7 cellular contexts compared by ENCODE assay signal in the genomic region with DNA sequence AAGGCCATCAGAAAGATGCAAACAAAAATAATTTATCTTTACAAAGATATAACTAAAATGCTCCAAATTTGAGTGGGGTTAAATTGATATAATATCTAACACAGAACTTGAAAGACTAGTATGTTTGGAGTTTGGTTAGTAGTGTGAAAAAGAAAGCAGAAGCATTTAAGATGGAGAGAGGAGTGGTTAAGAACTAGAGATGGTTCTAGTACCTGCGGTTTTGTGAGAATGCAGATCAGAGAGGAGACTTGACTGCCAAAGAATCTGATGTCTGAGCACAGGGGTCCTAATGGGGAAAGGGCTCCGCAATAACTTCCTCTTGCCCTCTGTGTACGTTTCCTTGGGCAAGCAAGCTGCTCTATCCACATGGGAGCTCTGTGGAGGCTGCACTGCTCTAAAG.
"Had no signal": no experiment of that assay in that cellular context is flagged by ENCODE, and none has a peak within 500 bp of the region (broad histone marks: within the 10 kb centered on the region; RNA-seq: fewer than 3 reads in every experiment).

No MANE protein-coding gene starts in this region.

- FAIRE-seq: HepG2, HTR-8/SVneo, K562 had no signal

- H3K4me3 ChIP-seq: K562 had no signal

- ATAC-seq: HepG2, K562 had no signal

- H3K4me1 Mint-ChIP-seq: IgD-negative memory B cell had no signal

- H3K4me3 Mint-ChIP-seq: IgD-negative memory B cell had no signal

- H3K27ac ChIP-seq: HL-60 had no signal

- H3K27me3 Mint-ChIP-seq: IgD-negative memory B cell had no signal

- DNase-seq: IMR-90, KG1 had no signal

- H3K36me3 Mint-ChIP-seq: IgD-negative memory B cell had no signal
